ENCODE assay signal across 2 cellular contexts in genomic region chr17:74213897-74214386, GRCh38.
TF ChIP-seq lines count a peak whose summit lies in the region.

No MANE protein-coding gene starts in this region.

TF ChIP-seq in SK-N-SH, 30 proteins besides CTCF, POLR2A, EP300 and RAD21 (continued from another document):
- TF ChIP-seq FOXJ3 (CRISPR knock-in tag; IDR thresholded peaks at IDR 0.05) (no peak), YY1 (IDR thresholded peaks at IDR 0.05; ENCODE audit: low read depth) (no peak), GATA2 (CRISPR knock-in tag; IDR thresholded peaks at IDR 0.05) (no peak), TEAD4 (IDR thresholded peaks at IDR 0.05; ENCODE audit: borderline replicate concordance, insufficient read depth) (no peak), TAF1 (IDR thresholded peaks at IDR 0.05; ENCODE audit: borderline replicate concordance, low read depth, low read length) (no peak), USF1 (IDR thresholded peaks at IDR 0.05; ENCODE audit: borderline replicate concordance, low read depth) (no peak), SMC3 (IDR thresholded peaks at IDR 0.05; ENCODE audit: low read depth, low read length) (no peak), FOXM1 (IDR thresholded peaks at IDR 0.05; ENCODE audit: low read depth) (no peak), CHD2 (IDR thresholded peaks at IDR 0.05; ENCODE audit: low read length, partially characterized antibody) (no peak), NFIC (IDR thresholded peaks at IDR 0.05; ENCODE audit: borderline replicate concordance) (no peak), MAX (IDR thresholded peaks at IDR 0.05; ENCODE audit: low read depth) (no peak), RFX5 (IDR thresholded peaks at IDR 0.05; ENCODE audit: low read length) (no peak), ELF1 (IDR thresholded peaks at IDR 0.05) (no peak)

TF ChIP-seq in SK-N-SH treated with all-trans-retinoic acid at 6 μM for 48 hours, 23 proteins besides CTCF, POLR2A, EP300 and RAD21 (continued from another document):
- TF ChIP-seq CSRNP3 (CRISPR knock-in tag; IDR thresholded peaks at IDR 0.05) = no peak
TF ChIP-seq in SK-N-SH treated with all-trans-retinoic acid at 6 μM for 48 hours: peak in this region for 0.
